Comparison of ENCODE assay signal across 1 cellular context in the genomic region with DNA sequence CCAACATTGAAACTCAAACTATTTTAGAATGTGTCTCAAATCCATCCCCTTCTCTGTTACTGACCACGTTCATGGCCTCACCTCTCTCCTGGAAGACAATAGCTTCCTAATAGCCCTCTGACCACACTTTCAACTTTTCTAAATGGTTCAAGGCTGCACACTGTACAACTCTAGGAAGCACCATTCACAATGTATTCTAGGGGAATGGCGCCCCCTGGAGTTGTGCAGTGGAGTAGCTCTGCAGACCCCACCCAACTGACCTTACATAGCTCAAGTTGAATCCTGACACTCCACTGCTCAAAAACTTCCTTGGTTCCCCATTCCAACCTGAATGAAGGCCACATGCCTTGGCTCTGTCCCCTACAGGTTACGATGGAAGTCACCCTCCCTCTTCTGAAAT.
A peak's percentile ranks its signal among the peaks of the same experiment; 100 is the strongest.
TF ChIP-seq lines count a peak whose summit lies in the region.

No MANE protein-coding gene starts in this region.

TF ChIP-seq in HepG2, 621 proteins besides CTCF, POLR2A, EP300 and RAD21:
- TF ChIP-seq ADNP (CRISPR knock-in tag; IDR thresholded peaks at IDR 0.05) (peak; percentile 51; the same call in 1 of the 2 replicates), THRA (CRISPR knock-in tag; IDR thresholded peaks at IDR 0.05; ENCODE audit: borderline replicate concordance) (no peak)
